Comparison of ENCODE assay signal across 17 cellular contexts in the genomic region with DNA sequence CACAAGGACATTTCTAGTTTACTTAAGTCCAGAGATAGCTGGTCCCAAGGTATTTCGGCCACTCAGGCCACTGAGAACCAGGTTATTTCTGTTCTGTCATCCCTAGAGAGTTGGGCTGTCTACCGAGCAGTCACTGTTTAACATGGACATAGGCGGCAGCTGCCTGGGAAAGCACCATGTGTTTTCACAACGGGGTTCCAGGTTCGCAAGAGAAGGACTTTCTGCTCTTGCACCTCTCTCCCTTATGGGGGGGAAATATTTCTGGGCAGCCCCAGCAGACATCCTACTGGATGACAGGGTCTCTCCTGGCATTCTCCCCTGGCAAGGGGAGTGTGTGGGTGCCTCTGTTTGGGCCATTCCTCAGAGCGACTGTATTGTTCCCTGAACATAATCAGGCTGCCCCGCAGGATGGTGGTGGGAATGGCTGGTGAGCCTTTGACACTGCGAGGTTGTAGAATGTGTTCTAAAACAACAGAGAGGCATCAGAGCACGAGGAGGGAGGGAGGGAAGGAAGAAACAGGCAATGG.
DNase-seq lines count a peak whose midpoint lies in the region; ATAC-seq, FAIRE-seq and TF ChIP-seq lines count a peak whose summit lies in the region.
"Had no signal": no experiment of that assay in that cellular context is flagged by ENCODE, and none has a peak within 500 bp of the region (broad histone marks: within the 10 kb centered on the region; RNA-seq: fewer than 3 reads in every experiment).

No MANE protein-coding gene starts in this region.

- H3K36me3 ChIP-seq in pancreas = no peaks in the 10 kb centered on the region

- peaks cover 4% of the 10 kb centered on the region for H3K36me3 Mint-ChIP-seq in activated T-cell treated with anti-CD3 and anti-CD28 coated beads, Interleukin-2, amount 50 U/mL, for 24 hours (ENCODE audit: low read depth)

- DNase-seq in activated T-cell treated with anti-CD3 and anti-CD28 coated beads, Interleukin-2, amount 50 U/mL, for 24 hours = peak; percentile 27
- no peak for DNase-seq in activated T-cell treated with anti-CD3 and anti-CD28 coated beads, Interleukin-2, amount 50 U/mL, for 1 hour
- DNase-seq in pancreas = peak in 1 of 6 donors; percentile 46
- no peak for DNase-seq in activated effector memory CD4-positive, alpha-beta T cell treated with anti-CD3 and anti-CD28 coated beads, Interleukin-2, amount 50 U/mL, for 16 hours
- no peak for DNase-seq in GF-D8 (lab: John Stamatoyannopoulos, UW)
- DNase-seq: activated CD4-positive, CD25-positive, alpha-beta regulatory T cell treated with anti-CD3 and anti-CD28 coated beads, Interleukin-2, amount 50 U/mL, for 72 hours; activated naive CD4-positive, alpha-beta T cell; DMS79; Karpas-422; NCI-H1105; NCI-H774; stimulated activated naive CD8-positive, alpha-beta T cell treated with anti-CD3 and anti-CD28 coated beads, Interleukin-15, amount 100 ng/mL, for 72 hours had no signal

- no peaks in the 10 kb centered on the region for H3K27me3 Mint-ChIP-seq in activated T-cell treated with anti-CD3 and anti-CD28 coated beads, Interleukin-2, amount 50 U/mL, for 24 hours
- H3K27me3 Mint-ChIP-seq: stimulated activated naive CD8-positive, alpha-beta T cell treated with anti-CD3 and anti-CD28 coated beads, Interleukin-15, amount 100 ng/mL, for 72 hours had no signal

- H3K4me1 ChIP-seq in pancreas = no peaks in the 10 kb centered on the region

- peak overlapping the region; percentile 18 for H3K27ac Mint-ChIP-seq in activated T-cell treated with anti-CD3 and anti-CD28 coated beads, Interleukin-2, amount 50 U/mL, for 24 hours

- no peak overlapping the region for H3K4me3 Mint-ChIP-seq in activated T-cell treated with anti-CD3 and anti-CD28 coated beads, Interleukin-2, amount 50 U/mL, for 24 hours
- H3K4me3 Mint-ChIP-seq: stimulated activated naive CD8-positive, alpha-beta T cell treated with anti-CD3 and anti-CD28 coated beads, Interleukin-15, amount 100 ng/mL, for 72 hours had no signal

- no peak overlapping the region for H3K4me3 ChIP-seq in pancreas

- 41 to 50% methylated on average over 9 of the region's 9 CpGs for WGBS in pancreas, 2 donors

- intact Hi-C loops in pancreas (cut with DNase I) = no loop called here

- no peaks in the 10 kb centered on the region for H3K9me3 Mint-ChIP-seq in activated T-cell treated with anti-CD3 and anti-CD28 coated beads, Interleukin-2, amount 50 U/mL, for 24 hours
- H3K9me3 Mint-ChIP-seq: stimulated activated naive CD8-positive, alpha-beta T cell treated with anti-CD3 and anti-CD28 coated beads, Interleukin-15, amount 100 ng/mL, for 72 hours had no signal

- no peaks in the 10 kb centered on the region for H3K27me3 ChIP-seq in pancreas

- no peak for TF ChIP-seq CTCF in pancreas (IDR thresholded peaks at IDR 0.05)

- H3K9me3 ChIP-seq in pancreas = no peaks in the 10 kb centered on the region

- no peak for FAIRE-seq in pancreas (lab: Jason Lieb, UNC)
- FAIRE-seq: A204.1, colon had no signal

- H3K27ac ChIP-seq in pancreas = no peak overlapping the region

- peak; percentile 21 for ATAC-seq in GM21447 (IDR thresholded peaks at IDR 0.05; ENCODE audit: unreplicated experiment)
- ATAC-seq in HG03196 (IDR thresholded peaks at IDR 0.05; ENCODE audit: unreplicated experiment) = peak; percentile 26
- peak; percentile 55 to 87 (median 82) for ATAC-seq in pancreas
- ATAC-seq in HG03025 (IDR thresholded peaks at IDR 0.05; ENCODE audit: low FRiP score, unreplicated experiment) = no peak
- ATAC-seq: stimulated activated naive CD8-positive, alpha-beta T cell treated with anti-CD3 and anti-CD28 coated beads, Interleukin-15, amount 100 ng/mL, for 72 hours had no signal

- peaks cover 88% of the 10 kb centered on the region for H3K4me1 Mint-ChIP-seq in activated T-cell treated with anti-CD3 and anti-CD28 coated beads, Interleukin-2, amount 50 U/mL, for 24 hours (ENCODE audit: low read depth)
